Comparison of ENCODE assay signal across 8 cellular contexts in the genomic region with DNA sequence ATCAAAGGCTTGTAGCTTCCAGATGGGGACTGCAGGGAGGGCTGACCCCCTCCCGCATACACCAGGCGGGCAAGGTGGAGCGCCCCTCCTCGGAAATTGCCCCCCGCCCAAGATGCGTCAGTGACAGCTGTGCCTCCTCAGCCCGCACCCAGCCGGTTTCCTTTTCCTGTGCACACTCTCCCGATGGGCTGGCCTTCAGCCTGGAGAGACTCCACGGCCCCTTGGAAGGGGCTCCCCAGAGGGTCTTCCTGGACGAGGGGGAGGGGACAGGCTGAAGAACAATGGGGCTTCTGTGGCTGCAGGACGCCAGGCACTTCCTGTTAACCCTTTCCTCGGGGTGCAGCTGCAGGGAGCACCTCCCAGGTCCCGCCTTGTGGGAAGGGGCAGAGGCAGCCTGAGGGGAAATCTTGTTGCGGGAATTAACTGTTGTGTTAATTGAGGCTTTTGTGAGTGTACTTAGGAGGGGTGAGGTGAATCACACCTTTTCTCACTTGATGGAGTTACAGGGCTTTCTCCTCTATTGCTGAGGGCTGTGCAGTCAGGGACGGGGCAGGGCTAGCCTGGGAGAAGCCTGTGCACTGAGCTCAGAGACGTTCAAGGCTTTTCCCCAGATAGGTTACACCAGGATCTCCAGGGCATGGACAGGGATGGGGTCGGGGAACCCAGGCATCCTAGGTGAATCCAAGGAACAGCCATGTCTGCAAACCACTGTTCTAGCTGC. TPM values are rescaled to one million over a fixed set of nuclear protein-coding genes. Genes with fewer than 3 reads are reported as not detected.
A peak's percentile ranks its signal among the peaks of the same experiment; 100 is the strongest.
DNase-seq lines count a peak whose midpoint lies in the region; ATAC-seq and TF ChIP-seq lines count a peak whose summit lies in the region.

No MANE protein-coding gene starts in this region.

- H3K4me1 ChIP-seq in H9 (ENCODE audit: insufficient read depth, low read length) (peaks cover 7% of the 10 kb centered on the region; the same call in 1 of the 2 replicates), OCI-LY3 (ENCODE audit: low read length) (peaks cover 48% of the 10 kb centered on the region), heart left ventricle (peaks cover 8 to 91% (median 50%) of the 10 kb centered on the region in 12 donors), trophoblast cell (ENCODE audit: control insufficient read depth in 1 of 2, insufficient read depth in 2 of 2, low read length in 2 of 2) (peaks cover 37 to 41% of the 10 kb centered on the region in 2 experiments)

- H3K4ac ChIP-seq in H9 (ENCODE audit: low read depth, low read length) (no peak overlapping the region; the same call in 1 of the 2 replicates), trophoblast cell (ENCODE audit: low read depth, low read length) (peak overlapping the region; percentile 75)

- H3K56ac ChIP-seq in H9 (ENCODE audit: insufficient read length, low read depth, low read length), result no peak overlapping the region

- no peak overlapping the region for H2AK5ac ChIP-seq in H9 (ENCODE audit: insufficient read length, low read length)
- H2AK5ac ChIP-seq in trophoblast cell (ENCODE audit: low read length), result peak overlapping the region; percentile 86

- H3K27me3 Mint-ChIP-seq in H9 (ENCODE audit: low read depth), result no peaks in the 10 kb centered on the region
- H3K27me3 Mint-ChIP-seq in activated naive CD4-positive, alpha-beta T cell treated with anti-CD3 and anti-CD28 coated beads, Interleukin-2, amount 50 U/mL, for 24 hours, result no peaks in the 10 kb centered on the region

- H4K12ac ChIP-seq in trophoblast cell (ENCODE audit: low read depth, low read length), result peak overlapping the region; percentile 12

- H4K20me1 ChIP-seq in H9 (ENCODE audit: control insufficient read depth, insufficient read depth, insufficient read length) (no peaks in the 10 kb centered on the region), OCI-LY3 (ENCODE audit: insufficient read depth, low read length) (no peaks in the 10 kb centered on the region)

- no peak for TF ChIP-seq POLR2A in heart left ventricle (IDR thresholded peaks at IDR 0.05)

- H2BK5ac ChIP-seq in H9 (ENCODE audit: insufficient read length, low read length) (no peak overlapping the region), trophoblast cell (ENCODE audit: low read depth, low read length, poor library complexity) (peak overlapping the region; percentile 94)

- TF ChIP-seq CTCF in 22Rv1 (IDR thresholded peaks at IDR 0.05), result no peak
- no peak for TF ChIP-seq CTCF in H9 (conservative IDR thresholded peaks at IDR 0.05)
- no peak for TF ChIP-seq CTCF in OCI-LY3 (IDR thresholded peaks at IDR 0.05; ENCODE audit: low read depth, low read length)
- TF ChIP-seq CTCF in heart left ventricle (IDR thresholded peaks at IDR 0.05), result no peak

- no peak overlapping the region for H4K91ac ChIP-seq in H9 (ENCODE audit: insufficient read length, low read depth, low read length)
- H4K91ac ChIP-seq in trophoblast cell (ENCODE audit: low read depth, low read length), result peak overlapping the region; percentile 94

- H3K36me3 ChIP-seq in OCI-LY3 (replicated peaks; ENCODE audit: low read depth, low read length), result no peaks in the 10 kb centered on the region
- no peaks in the 10 kb centered on the region for H3K36me3 ChIP-seq in heart left ventricle
- no peaks in the 10 kb centered on the region for H3K36me3 ChIP-seq in trophoblast cell (ENCODE audit: control insufficient read depth in 1 of 2, insufficient read depth in 2 of 2, low read length in 2 of 2)

- intact Hi-C loops in heart left ventricle (cut with DNase I), result loop anchor here in 4 of 10 donors (2.0 to 5.0 kb wide), 2 partner anchors 14 to 43 kb away; a partner anchor contains a TSS

- H2BK20ac ChIP-seq in H9 (ENCODE audit: low read depth, low read length, poor library complexity, severe bottlenecking), result no peak overlapping the region

- H2BK15ac ChIP-seq in H9 (ENCODE audit: low read depth, low read length), result no peak overlapping the region

- H3K27me3 ChIP-seq in H9 (ENCODE audit: insufficient read depth, low read length) (no peaks in the 10 kb centered on the region), OCI-LY3 (ENCODE audit: low read depth, low read length) (peaks cover 11% of the 10 kb centered on the region; the same call in 1 of the 2 replicates), heart left ventricle (no peaks in the 10 kb centered on the region), trophoblast cell (ENCODE audit: insufficient read depth, low read length) (no peaks in the 10 kb centered on the region)

- H2AFZ ChIP-seq in H9 (ENCODE audit: low read length) (no peak overlapping the region), OCI-LY3 (ENCODE audit: low read depth, low read length) (peak overlapping the region; percentile 73; the same call in 1 of the 2 replicates), trophoblast cell (ENCODE audit: insufficient read depth, low read length, poor library complexity) (peak overlapping the region; percentile 41)

- H3K9me3 Mint-ChIP-seq in H9, result no peaks in the 10 kb centered on the region
- no peaks in the 10 kb centered on the region for H3K9me3 Mint-ChIP-seq in activated naive CD4-positive, alpha-beta T cell treated with anti-CD3 and anti-CD28 coated beads, Interleukin-2, amount 50 U/mL, for 24 hours

- H3T11ph ChIP-seq in H9 (ENCODE audit: low read length), result no peak overlapping the region

- H3K4me3 ChIP-seq in OCI-LY3 (ENCODE audit: low read length) (peak overlapping the region; percentile 78), heart left ventricle (peak overlapping the region in 9 of 12 donors; percentile 41 to 62 (median 54)), trophoblast cell (ENCODE audit: low read depth, low read length) (peak overlapping the region; percentile 10)

- H3K79me1 ChIP-seq in H9 (ENCODE audit: insufficient read depth, low read depth, low read length, poor library complexity, severe bottlenecking), result no peaks in the 10 kb centered on the region
- peaks cover 61% of the 10 kb centered on the region for H3K79me1 ChIP-seq in trophoblast cell (ENCODE audit: low read length)

- peak overlapping the region; percentile 39 for H3K14ac ChIP-seq in H9 (ENCODE audit: insufficient read depth, low read length)
- H3K14ac ChIP-seq in trophoblast cell (ENCODE audit: low read length), result peak overlapping the region; percentile 93

- H3K4me3 Mint-ChIP-seq in H9, result peak overlapping the region; percentile 64 to 81
- peak overlapping the region; percentile 73 for H3K4me3 Mint-ChIP-seq in activated naive CD4-positive, alpha-beta T cell treated with anti-CD3 and anti-CD28 coated beads, Interleukin-2, amount 50 U/mL, for 24 hours

- no peaks in the 10 kb centered on the region for H3K36me3 Mint-ChIP-seq in H9 (ENCODE audit: insufficient read depth in 1 of 3, low read depth in 3 of 3)
- H3K36me3 Mint-ChIP-seq in activated naive CD4-positive, alpha-beta T cell treated with anti-CD3 and anti-CD28 coated beads, Interleukin-2, amount 50 U/mL, for 24 hours, result no peaks in the 10 kb centered on the region

- H3K4me2 ChIP-seq in H9 (ENCODE audit: insufficient read depth, insufficient read length, low read length) (peak overlapping the region; percentile 51), OCI-LY3 (ENCODE audit: low read length) (peak overlapping the region; percentile 92), trophoblast cell (ENCODE audit: low read length) (peak overlapping the region; percentile 50)

- H2BK120ac ChIP-seq in H9 (ENCODE audit: low read depth, low read length, poor library complexity, severe bottlenecking) (no peak overlapping the region), trophoblast cell (ENCODE audit: insufficient read depth, low read length, poor library complexity) (peak overlapping the region; percentile 91)

- ATAC-seq in heart left ventricle, result peak; percentile 34 to 70 (median 46)
- no peak for ATAC-seq in HG02840 (IDR thresholded peaks at IDR 0.05; ENCODE audit: low FRiP score, unreplicated experiment)

- H3K27ac ChIP-seq in 22Rv1 (peak overlapping the region; percentile 99), H9 (ENCODE audit: insufficient read length, low read depth, low read length) (peak overlapping the region; percentile 84), OCI-LY3 (ENCODE audit: low read length) (no peak overlapping the region), heart left ventricle (peak overlapping the region; percentile 84 to 99 (median 96)), trophoblast cell (ENCODE audit: low read depth, low read length) (peak overlapping the region; percentile 96)

- H3K23ac ChIP-seq in H9 (ENCODE audit: insufficient read length, low read depth, low read length), result no peak overlapping the region
- no peak overlapping the region for H3K23ac ChIP-seq in trophoblast cell (ENCODE audit: low read length)

- H3K27ac Mint-ChIP-seq in H9, result peak overlapping the region; percentile 100
- H3K27ac Mint-ChIP-seq in activated naive CD4-positive, alpha-beta T cell treated with anti-CD3 and anti-CD28 coated beads, Interleukin-2, amount 50 U/mL, for 24 hours, result peak overlapping the region; percentile 81

- H4K8ac ChIP-seq in H9 (replicated peaks; ENCODE audit: insufficient read length, low read depth, low read length) (no peak overlapping the region), trophoblast cell (ENCODE audit: low read depth, low read length) (peak overlapping the region; percentile 96)

- H3K18ac ChIP-seq in H9 (ENCODE audit: insufficient read length, low read depth, low read length), result peak overlapping the region; percentile 78
- H3K18ac ChIP-seq in trophoblast cell (ENCODE audit: low read length), result peak overlapping the region; percentile 95

- no CpG with 5 or more reads among the region's 18 CpGs for WGBS in H9 (ENCODE audit: extremely low coverage, insufficient read length, low lambda C conversion rate)
- 24 to 40% (median 34%) methylated on average over 15 to 18 of the region's 18 CpGs for WGBS in heart left ventricle, 4 donors
- no CpG with 5 or more reads among the region's 18 CpGs for WGBS in trophoblast cell (ENCODE audit: extremely low coverage, insufficient coverage, insufficient read length)

- H3K79me2 ChIP-seq in H9 (ENCODE audit: insufficient read depth, low read length) (no peaks in the 10 kb centered on the region), OCI-LY3 (ENCODE audit: low read length) (no peaks in the 10 kb centered on the region), trophoblast cell (ENCODE audit: control insufficient read depth, insufficient read depth, low read length, poor library complexity) (peaks cover 10% of the 10 kb centered on the region)

- DNase-seq in H9 (peak; percentile 100), heart left ventricle (peak; percentile 86 to 91 (median 88)), trophoblast cell (peak; percentile 31 to 36), AG20443 (ENCODE audit: low spot score) (no peak)

- H3K9ac ChIP-seq in H9 (ENCODE audit: extremely low read depth, insufficient read length, low read length), result peak overlapping the region; percentile 5
- peak overlapping the region; percentile 38; the same call in 1 of the 2 replicates for H3K9ac ChIP-seq in OCI-LY3 (ENCODE audit: low read length)
- H3K9ac ChIP-seq in trophoblast cell (ENCODE audit: low read length), result no peak overlapping the region

- H2BK12ac ChIP-seq in H9 (ENCODE audit: insufficient read length, low read depth, low read length) (no peak overlapping the region), trophoblast cell (ENCODE audit: low read length) (peak overlapping the region; percentile 82)

- H3K4me1 Mint-ChIP-seq in H9, result peaks cover 40 to 47% of the 10 kb centered on the region in 2 experiments
- H3K4me1 Mint-ChIP-seq in activated naive CD4-positive, alpha-beta T cell treated with anti-CD3 and anti-CD28 coated beads, Interleukin-2, amount 50 U/mL, for 24 hours, result peaks cover 70% of the 10 kb centered on the region

- no peaks in the 10 kb centered on the region for H3K9me3 ChIP-seq in H9 (ENCODE audit: control insufficient read depth, low read depth, low read length)
- no peaks in the 10 kb centered on the region for H3K9me3 ChIP-seq in OCI-LY3 (ENCODE audit: insufficient read depth, low read length)
- no peaks in the 10 kb centered on the region for H3K9me3 ChIP-seq in heart left ventricle
- H3K9me3 ChIP-seq in trophoblast cell (ENCODE audit: insufficient read depth, low read depth, low read length), result no peaks in the 10 kb centered on the region

- H4K5ac ChIP-seq in H9 (ENCODE audit: insufficient read length, low read depth, low read length), result no peak overlapping the region

- peaks cover 15% of the 10 kb centered on the region for H3K23me2 ChIP-seq in H9 (ENCODE audit: insufficient read length, low read depth, low read length, poor library complexity, severe bottlenecking)

RNA-seq across cellular contexts. Expression of a gene that starts 14.3 kb away (rescaled TPM):
- total RNA-seq in H9 (2021) (160 and 165 TPM in 2 replicates), heart left ventricle (100 to 1,000 TPM in 1 of 9 donors, 10 to 100 TPM in 8; 17.6 to 101 (median 29.1) TPM)
- 10 to 100 TPM; 21.8 to 35.7 TPM for polyA plus RNA-seq in heart left ventricle
- 139 and 150 TPM in 2 replicates for polyA plus RNA-seq in trophoblast cell (2013)

RNA-seq across cellular contexts. Expression of a gene that starts 14.4 kb away (rescaled TPM):
- total RNA-seq in H9 (2021) (39.4 and 40.5 TPM in 2 replicates), heart left ventricle (10 to 100 TPM; 24.0 to 48.8 (median 35.8) TPM)
- polyA plus RNA-seq in heart left ventricle, result 10 to 100 TPM; 52.5 to 64.7 TPM
- polyA plus RNA-seq in trophoblast cell (2013), result 45.9 and 47.7 TPM in 2 replicates

RNA-seq across cellular contexts. Expression of a gene that starts 46.5 kb away (rescaled TPM):
- 198 and 210 TPM in 2 replicates for total RNA-seq in H9 (2021)
- 10 to 100 TPM; 28.7 to 88.2 (median 41.8) TPM for total RNA-seq in heart left ventricle
- 10 to 100 TPM; 49.6 to 74.2 TPM for polyA plus RNA-seq in heart left ventricle
- polyA plus RNA-seq in trophoblast cell (2013), result 149 and 154 TPM in 2 replicates

RNA-seq across cellular contexts. Expression of a gene that starts 48.0 kb away (rescaled TPM):
- total RNA-seq in H9 (2021), result 92.8 and 95.7 TPM in 2 replicates
- 10 to 100 TPM; 15.1 to 22.6 (median 16.2) TPM for total RNA-seq in heart left ventricle
- 10 to 100 TPM; 26.4 to 32.4 TPM for polyA plus RNA-seq in heart left ventricle
- 26.6 and 28.8 TPM in 2 replicates for polyA plus RNA-seq in trophoblast cell (2013)

Comparison
In these comparisons a context has a peak if more than half of its experiments do, and no peak if none do; other contexts are left out.
1. H3K4me3 ChIP-seq: peak in every context shown above with its lines; median percentile 78 in OCI-LY3; 54 in heart left ventricle; 10 in trophoblast cell.